ENCODE assay signal across 24 cellular contexts in genomic region chr10:57008189-57008588, GRCh38.
"Had no signal": no experiment of that assay in that cellular context is flagged by ENCODE, and none has a peak within 500 bp of the region (broad histone marks: within the 10 kb centered on the region; RNA-seq: fewer than 3 reads in every experiment).

No MANE protein-coding gene starts in this region.

- H3K27ac Mint-ChIP-seq: mesothelial cell of epicardium; naive thymus-derived CD4-positive, alpha-beta T cell; natural killer cell treated with Interleukin-12 subunit alpha and Interleukin-12 subunit beta and Interleukin-15 and Interleukin-18, amount 100 ng/mL, for 72 hours; progenitor cell of endocrine pancreas; stimulated activated memory B cell treated with anti-CD40 and anti-IgM and Interleukin-4, amounts not matched to agents 10 μg/mL and 1 μg/mL and 100 μg/mL, for 72 hours; stimulated activated naive CD8-positive, alpha-beta T cell treated with anti-CD3 and anti-CD28 coated beads, Interleukin-15, amount 100 ng/mL, for 72 hours; type B pancreatic cell had no signal

- H3K4me1 ChIP-seq: left ventricle myocardium inferior, right atrium auricular region, right lobe of liver, tibial nerve, uterus had no signal

- H3K36me3 ChIP-seq: left ventricle myocardium inferior, ovary, right atrium auricular region, right lobe of liver, tibial nerve, uterus had no signal

- DNase-seq: islet precursor cell; left ventricle myocardium inferior; mesendoderm; mucosa of descending colon; naive thymus-derived CD4-positive, alpha-beta T cell; ovary; right lobe of liver; stimulated activated CD4-positive, alpha-beta T cell treated with anti-CD3 and anti-CD28 coated beads, Interleukin-1b, Interleukin-23, amount 100 ng/mL, for 48 hours; stimulated activated CD4-positive, alpha-beta T cell treated with anti-CD3 and anti-CD28 coated beads, Interleukin-2, amount 100 ng/mL, for 48 hours; stimulated activated CD4-positive, alpha-beta T cell treated with anti-CD3 and anti-CD28 coated beads, Interleukin-4, amount 100 ng/mL, for 4 hours; stimulated activated CD8-positive, alpha-beta memory T cell treated with anti-CD3 and anti-CD28 coated beads, Interleukin-4, amount 100 ng/mL, for 48 hours; stimulated activated naive CD4-positive, alpha-beta T cell treated with Interleukin-2 at 50 U/mL for 16 hours; stimulated activated naive CD8-positive, alpha-beta T cell treated with anti-CD3 and anti-CD28 coated beads, Interleukin-15, amount 100 ng/mL, for 72 hours; substantia nigra; uterus had no signal

- H3K27me3 ChIP-seq: ovary, right atrium auricular region, right lobe of liver, tibial nerve, uterus had no signal

- H3K4me3 Mint-ChIP-seq: mesothelial cell of epicardium; naive thymus-derived CD4-positive, alpha-beta T cell; natural killer cell treated with Interleukin-12 subunit alpha and Interleukin-12 subunit beta and Interleukin-15 and Interleukin-18, amount 100 ng/mL, for 72 hours; stimulated activated memory B cell treated with anti-CD40 and anti-IgM and Interleukin-4, amounts not matched to agents 10 μg/mL and 1 μg/mL and 100 μg/mL, for 72 hours; stimulated activated naive CD8-positive, alpha-beta T cell treated with anti-CD3 and anti-CD28 coated beads, Interleukin-15, amount 100 ng/mL, for 72 hours; type B pancreatic cell had no signal

- ATAC-seq: mucosa of descending colon; naive thymus-derived CD4-positive, alpha-beta T cell; natural killer cell treated with Interleukin-12 subunit alpha and Interleukin-12 subunit beta and Interleukin-15 and Interleukin-18, amount 100 ng/mL, for 72 hours; right lobe of liver; stimulated activated memory B cell treated with anti-CD40 and anti-IgM and Interleukin-4, amounts not matched to agents 10 μg/mL and 1 μg/mL and 100 μg/mL, for 72 hours; stimulated activated naive CD8-positive, alpha-beta T cell treated with anti-CD3 and anti-CD28 coated beads, Interleukin-15, amount 100 ng/mL, for 72 hours had no signal

- H3K9me3 Mint-ChIP-seq: stimulated activated memory B cell treated with anti-CD40 and anti-IgM and Interleukin-4, amounts not matched to agents 10 μg/mL and 1 μg/mL and 100 μg/mL, for 72 hours; type B pancreatic cell had no signal

- H3K27me3 Mint-ChIP-seq: naive thymus-derived CD4-positive, alpha-beta T cell; natural killer cell treated with Interleukin-12 subunit alpha and Interleukin-12 subunit beta and Interleukin-15 and Interleukin-18, amount 100 ng/mL, for 72 hours; progenitor cell of endocrine pancreas; stimulated activated memory B cell treated with anti-CD40 and anti-IgM and Interleukin-4, amounts not matched to agents 10 μg/mL and 1 μg/mL and 100 μg/mL, for 72 hours; stimulated activated naive CD8-positive, alpha-beta T cell treated with anti-CD3 and anti-CD28 coated beads, Interleukin-15, amount 100 ng/mL, for 72 hours; type B pancreatic cell had no signal

- H3K27ac ChIP-seq: left ventricle myocardium inferior, ovary, right atrium auricular region, right lobe of liver, tibial nerve, uterus had no signal

- H3K36me3 Mint-ChIP-seq: mesothelial cell of epicardium; naive thymus-derived CD4-positive, alpha-beta T cell; natural killer cell treated with Interleukin-12 subunit alpha and Interleukin-12 subunit beta and Interleukin-15 and Interleukin-18, amount 100 ng/mL, for 72 hours; stimulated activated memory B cell treated with anti-CD40 and anti-IgM and Interleukin-4, amounts not matched to agents 10 μg/mL and 1 μg/mL and 100 μg/mL, for 72 hours; type B pancreatic cell had no signal

- H3K4me3 ChIP-seq: left ventricle myocardium inferior, lung, mucosa of descending colon, ovary, right atrium auricular region, right lobe of liver, smooth muscle cell, tibial nerve, uterus had no signal

- H3K9me3 ChIP-seq: left ventricle myocardium inferior, mucosa of descending colon, ovary, right atrium auricular region, right lobe of liver, tibial nerve, uterus had no signal

- H3K4me1 Mint-ChIP-seq: mesothelial cell of epicardium; naive thymus-derived CD4-positive, alpha-beta T cell; stimulated activated memory B cell treated with anti-CD40 and anti-IgM and Interleukin-4, amounts not matched to agents 10 μg/mL and 1 μg/mL and 100 μg/mL, for 72 hours; stimulated activated naive CD8-positive, alpha-beta T cell treated with anti-CD3 and anti-CD28 coated beads, Interleukin-15, amount 100 ng/mL, for 72 hours had no signal
